In genomic region chr4:174332741-174333493, GRCh38 we compare ENCODE assay signal across 15 cellular contexts. TPM values are rescaled to one million over a fixed set of nuclear protein-coding genes. Genes with fewer than 3 reads are reported as not detected.
DNase-seq lines count a peak whose midpoint lies in the region; FAIRE-seq and TF ChIP-seq lines count a peak whose summit lies in the region.
"Had no signal": no experiment of that assay in that cellular context is flagged by ENCODE, and none has a peak within 500 bp of the region (broad histone marks: within the 10 kb centered on the region; RNA-seq: fewer than 3 reads in every experiment).

No MANE protein-coding gene starts in this region.

- no peaks in the 10 kb centered on the region for H3K27me3 ChIP-seq in bronchial epithelial cell (ENCODE audit: control insufficient read depth, insufficient read depth, low read length)

- no peak overlapping the region for H3K4me3 ChIP-seq in bronchial epithelial cell (ENCODE audit: low read depth, low read length)
- H3K4me3 ChIP-seq in fibroblast of villous mesenchyme (ENCODE audit: low read depth, low read length), result no peak overlapping the region
- H3K4me3 ChIP-seq: GM23248 had no signal

- no peak for TF ChIP-seq CTCF in RWPE1 (conservative IDR thresholded peaks at IDR 0.05; ENCODE audit: low read depth)
- TF ChIP-seq CTCF in bronchial epithelial cell (IDR thresholded peaks at IDR 0.05; ENCODE audit: insufficient read depth, low read length, severe bottlenecking), result no peak
- no peak for TF ChIP-seq CTCF in fibroblast of villous mesenchyme (IDR thresholded peaks at IDR 0.05; ENCODE audit: insufficient read depth, low read depth, low read length)

- no peak for FAIRE-seq in bronchial epithelial cell (lab: Jason Lieb, UNC)
- FAIRE-seq: HTR-8/SVneo had no signal

- no peak overlapping the region for H3K27ac ChIP-seq in RWPE1
- H3K27ac ChIP-seq: GM23248, HL-60 had no signal

- no peaks in the 10 kb centered on the region for H3K36me3 ChIP-seq in bronchial epithelial cell (ENCODE audit: control insufficient read depth, insufficient read depth, low read length)

- POLR2A ChIA-PET in RWPE1 (lab: Yijun Ruan, JAX; ENCODE audit: low non-redundant PET), result no interaction called here

- CTCF ChIA-PET in RWPE1 (lab: Yijun Ruan, JAX), result interaction anchor here (0.7 kb wide), 1 partner anchor 732 kb away, joined by 3 read pairs; no protein-coding TSS in a partner anchor

- DNase-seq in A172 (ENCODE audit: low spot score) (peak; percentile 10), RWPE1 (ENCODE audit: low spot score) (peak; percentile 32), bronchial epithelial cell (ENCODE audit: low read depth) (peak; percentile 61), fibroblast of villous mesenchyme (ENCODE audit: low read depth) (peak; percentile 49), mesenteric fat pad (ENCODE audit: low spot score) (no peak), amygdala (lab: John Stamatoyannopoulos, UW) (no peak)
- no peak for DNase-seq in effector CD4-positive, alpha-beta T cell
- no peak for DNase-seq in activated naive CD4-positive, alpha-beta T cell treated with Interleukin-2 at 50 U/mL for 16 hours
- DNase-seq: 8988T; CD4-positive, alpha-beta memory T cell; GM23248; NCI-H187; NCI-H748 treated with DMSO at 0.1 percent for 48 hours had no signal

RNA-seq across cellular contexts. Expression of gene CEP44, which starts 49.2 kb away (rescaled TPM):
- total RNA-seq in A172 (2014; rRNA removed; shearing (Covaris generic)), result 14.1 and 18.2 TPM in 2 replicates
- total RNA-seq in bronchial epithelial cell (16.8 and 18.3 TPM in 2 replicates), fibroblast of villous mesenchyme (10.0 and 16.0 TPM in 2 replicates), mesenteric fat pad (7.9 TPM)

RNA-seq across cellular contexts. Expression of gene FBXO8, which starts 49.5 kb away (rescaled TPM):
- 13.9 and 21.8 TPM in 2 replicates for total RNA-seq in A172 (2014; rRNA removed; shearing (Covaris generic))
- 31.9 and 32.1 TPM in 2 replicates for total RNA-seq in bronchial epithelial cell
- total RNA-seq in fibroblast of villous mesenchyme, result 23.2 and 32.8 TPM in 2 replicates
- 26.6 TPM for total RNA-seq in mesenteric fat pad

Comparison
In these comparisons a context has a peak if more than half of its experiments do, and no peak if none do; other contexts are left out.
1. DNase-seq: peak in A172 (single experiment), RWPE1 (single experiment), bronchial epithelial cell (single experiment) and fibroblast of villous mesenchyme (single experiment); none in mesenteric fat pad (single experiment), effector CD4-positive, alpha-beta T cell (single experiment), amygdala (0 of 56) and activated naive CD4-positive, alpha-beta T cell treated with Interleukin-2 at 50 U/mL for 16 hours (single experiment).